ENCODE assay signal across 20 cellular contexts in the genomic region with DNA sequence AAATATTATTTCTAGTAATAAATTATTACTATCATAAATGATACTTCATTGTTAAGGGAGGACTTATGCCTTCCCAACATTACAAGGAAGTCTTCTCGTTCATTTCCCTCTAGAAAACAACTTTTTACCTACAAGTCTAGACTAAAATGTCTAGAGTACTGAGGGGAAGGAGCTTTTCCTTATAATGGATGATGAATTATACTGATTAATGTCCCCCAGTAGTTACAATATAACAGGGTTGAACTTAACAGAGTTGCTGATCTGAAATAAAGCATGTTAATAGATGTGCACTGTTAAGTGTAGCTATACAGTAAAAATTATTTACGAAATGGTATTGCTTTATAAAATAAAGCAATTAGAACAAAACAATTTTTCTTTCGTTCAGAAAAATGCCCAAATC.
"Had no signal": no experiment of that assay in that cellular context is flagged by ENCODE, and none has a peak within 500 bp of the region (broad histone marks: within the 10 kb centered on the region; RNA-seq: fewer than 3 reads in every experiment).

No MANE protein-coding gene starts in this region.

- H3K4me3 ChIP-seq: testis had no signal

- ATAC-seq: left lung, pancreas, upper lobe of right lung had no signal

- H3K27ac Mint-ChIP-seq: activated CD4-positive, alpha-beta T cell treated with anti-CD3 and anti-CD28 coated beads, Interleukin-2, amount 10 ng/mL, durations not matched to agents 24 days and 14 days; activated T-helper 2 cell treated with anti-CD3 and anti-CD28 coated beads, Interferon-gamma antibody, Interleukin-2, Interleukin-4, amounts not matched to agents 10 μg/mL and 5 μg/mL and 100 μg/mL, durations not matched to agents 14 hours and 24 hours and 36 hours; stimulated activated naive CD8-positive, alpha-beta T cell treated with anti-CD3 and anti-CD28 coated beads, Interleukin-15, Interleukin-2, amounts not matched to agents 100 ng/mL and 50 ng/mL, for 24 hours had no signal

- H3K9me3 Mint-ChIP-seq: activated B cell treated with CpG ODN at 0.5 μM for 24 hours; activated CD4-positive, alpha-beta T cell treated with anti-CD3 and anti-CD28 coated beads, Interleukin-2, amount 10 ng/mL, durations not matched to agents 24 days and 14 days; activated naive CD8-positive, alpha-beta T cell treated with anti-CD3 and anti-CD28 coated beads for 36 hours; activated T-helper 2 cell treated with anti-CD3 and anti-CD28 coated beads, Interferon-gamma antibody, Interleukin-2, Interleukin-4, amounts not matched to agents 10 μg/mL and 5 μg/mL and 100 μg/mL, durations not matched to agents 14 hours and 24 hours and 36 hours; dendritic cell treated with granulocyte-macrophage colony-stimulating factor and Interleukin-4, amounts not matched to agents 40 ng/mL and 50 ng/mL, for 4 days; effector memory CD8-positive, alpha-beta T cell; stimulated activated naive CD8-positive, alpha-beta T cell treated with anti-CD3 and anti-CD28 coated beads, Interleukin-15, Interleukin-2, amounts not matched to agents 100 ng/mL and 50 ng/mL, for 24 hours had no signal

- H3K27me3 ChIP-seq: brain microvascular endothelial cell, left lung, pancreas, testis, upper lobe of right lung had no signal

- H3K4me1 ChIP-seq: testis, upper lobe of right lung had no signal

- H3K27ac ChIP-seq: brain microvascular endothelial cell, epithelial cell of prostate, left lung, testis, upper lobe of right lung had no signal

- DNase-seq: activated B cell treated with CpG ODN at 0.5 μM for 24 hours; activated CD4-positive, alpha-beta T cell treated with anti-CD3 and anti-CD28 coated beads, Interleukin-2, amount 10 ng/mL, durations not matched to agents 24 days and 14 days; activated naive CD8-positive, alpha-beta T cell treated with anti-CD3 and anti-CD28 coated beads for 36 hours; brain microvascular endothelial cell; cerebellar nuclear complex; effector memory CD8-positive, alpha-beta T cell; left lung; mesendoderm; pancreas; stimulated activated CD4-positive, alpha-beta T cell treated with anti-CD3 and anti-CD28 coated beads, Interleukin-15, amount 100 ng/mL, for 24 hours; stimulated activated CD4-positive, alpha-beta T cell treated with anti-CD3 and anti-CD28 coated beads, Interleukin-4, amount 100 ng/mL, for 24 hours; T-helper 2 cell; testis; upper lobe of right lung had no signal

- H3K4me3 Mint-ChIP-seq: neural crest cell had no signal

- H3K36me3 ChIP-seq: brain microvascular endothelial cell, left lung, pancreas, upper lobe of right lung had no signal

- H3K27me3 Mint-ChIP-seq: activated B cell treated with CpG ODN at 0.5 μM for 24 hours; dendritic cell treated with granulocyte-macrophage colony-stimulating factor and Interleukin-4, amounts not matched to agents 40 ng/mL and 50 ng/mL, for 4 days had no signal

- FAIRE-seq: pancreas, TTC549 had no signal

- H3K9me3 ChIP-seq: left lung, pancreas, testis, upper lobe of right lung had no signal
